8 cellular contexts compared by ENCODE assay signal in the genomic region with DNA sequence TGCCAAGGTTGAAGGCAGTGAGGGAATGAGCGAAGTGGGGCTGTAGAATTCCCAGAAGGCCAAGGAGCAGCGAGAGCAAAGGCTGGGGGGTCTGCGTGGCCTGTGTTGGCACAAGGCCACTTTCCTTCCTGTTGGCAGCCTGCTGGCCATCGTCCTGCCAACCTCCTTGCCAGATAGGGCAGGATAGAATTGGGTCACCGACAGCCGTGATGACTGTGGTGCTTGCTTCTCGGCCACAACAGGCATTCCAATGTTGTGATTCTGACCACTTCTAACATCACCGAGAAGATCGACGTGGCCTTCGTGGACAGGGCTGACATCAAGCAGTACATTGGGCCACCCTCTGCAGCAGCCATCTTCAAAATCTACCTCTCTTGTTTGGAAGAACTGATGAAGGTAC. TPM values are rescaled to one million over a fixed set of nuclear protein-coding genes. Genes with fewer than 3 reads are reported as not detected.
DNase-seq lines count a peak whose midpoint lies in the region; ATAC-seq, FAIRE-seq and TF ChIP-seq lines count a peak whose summit lies in the region.

No MANE protein-coding gene starts in this region.

- DNase-seq in H4 (ENCODE audit: low spot score): peak; percentile 96
- peak; percentile 82 for DNase-seq in RKO (ENCODE audit: low spot score)
- DNase-seq in choroid plexus epithelial cell (ENCODE audit: low read depth): peak; percentile 52
- peak; percentile 95 for DNase-seq in osteoblast (ENCODE audit: insufficient read length, low spot score, missing footprints)
- DNase-seq in 8988T: no peak
- DNase-seq in NCI-H2196 (lab: John Stamatoyannopoulos, UW; ENCODE audit: unreplicated experiment): no peak
- no peak for DNase-seq in pancreas
- DNase-seq in activated CD8-positive, alpha-beta memory T cell treated with anti-CD3 and anti-CD28 coated beads, Interleukin-2, amount 50 U/mL, for 48 hours: no peak

- H3K79me2 ChIP-seq in osteoblast (ENCODE audit: insufficient read depth, low read length): no peaks in the 10 kb centered on the region

- intact Hi-C loops in pancreas (cut with DNase I): no loop called here

- H3K27ac ChIP-seq in osteoblast (ENCODE audit: low read depth, low read length) (peak overlapping the region; percentile 99), pancreas (no peak overlapping the region)

- H2AFZ ChIP-seq in osteoblast (ENCODE audit: low read length): no peak overlapping the region

- no peak for FAIRE-seq in pancreas (lab: Jason Lieb, UNC)

- peaks cover 11% of the 10 kb centered on the region for H3K4me1 ChIP-seq in osteoblast (ENCODE audit: insufficient read depth, low read length)
- H3K4me1 ChIP-seq in pancreas: peaks cover 2 to 6% (median 3%) of the 10 kb centered on the region in 3 donors

- H3K36me3 ChIP-seq in osteoblast (ENCODE audit: insufficient read depth, low read length) (peaks cover 19% of the 10 kb centered on the region), pancreas (no peaks in the 10 kb centered on the region)

- H3K27me3 ChIP-seq in osteoblast (ENCODE audit: insufficient read depth, low read length): no peaks in the 10 kb centered on the region
- no peaks in the 10 kb centered on the region for H3K27me3 ChIP-seq in pancreas

- 81 to 83% methylated on average over 11 of the region's 11 CpGs for WGBS in pancreas, 2 donors

- ATAC-seq in pancreas: no peak

- TF ChIP-seq CTCF in choroid plexus epithelial cell (conservative IDR thresholded peaks at IDR 0.05; ENCODE audit: low read depth, low read length) (no peak), osteoblast (IDR thresholded peaks at IDR 0.05; ENCODE audit: extremely low read depth, low read depth, low read length) (no peak), pancreas (IDR thresholded peaks at IDR 0.05) (no peak)

- no peaks in the 10 kb centered on the region for H4K20me1 ChIP-seq in osteoblast (ENCODE audit: insufficient read depth, low read length)

- H3K9me3 ChIP-seq in osteoblast (ENCODE audit: low read depth, low read length) (no peaks in the 10 kb centered on the region), pancreas (no peaks in the 10 kb centered on the region)

- H3K4me2 ChIP-seq in osteoblast (ENCODE audit: insufficient read depth, low read length): peak overlapping the region; percentile 64

- H3K4me3 ChIP-seq in choroid plexus epithelial cell (ENCODE audit: low read depth, low read length) (no peak overlapping the region), osteoblast (ENCODE audit: insufficient read depth, low read length) (no peak overlapping the region), pancreas (no peak overlapping the region)

RNA-seq across cellular contexts. Expression of gene TRIP13, which starts 18.9 kb away (rescaled TPM):
- 52.1 and 54.2 TPM in 2 replicates for total RNA-seq in H4 (2014; rRNA removed; shearing (Covaris generic))
- 3.8 and 4.0 TPM in 2 replicates for total RNA-seq in osteoblast
- 1 to 10 TPM in 1 of 6 donors, under 1 TPM in 4, not detected in 1; 0.31 to 1.2 (median 0.81) TPM for total RNA-seq in pancreas
- under 1 TPM; 0.38 to 0.45 TPM for polyA plus RNA-seq in pancreas

RNA-seq across cellular contexts. Expression of gene BRD9, which starts 19.0 kb away (rescaled TPM):
- total RNA-seq in H4 (2014; rRNA removed; shearing (Covaris generic)): 16.7 and 17.4 TPM in 2 replicates
- total RNA-seq in osteoblast: 29.8 and 35.8 TPM in 2 replicates
- 10 to 100 TPM; 11.3 to 21.7 (median 16.8) TPM for total RNA-seq in pancreas
- 10 to 100 TPM; 29.1 to 38.5 TPM for polyA plus RNA-seq in pancreas

Comparison
In these comparisons a context has a peak if more than half of its experiments do, and no peak if none do; other contexts are left out.
1. DNase-seq: peak in H4 (single experiment), RKO (single experiment), choroid plexus epithelial cell (single experiment) and osteoblast (single experiment); none in 8988T (single experiment), NCI-H2196 (single experiment), pancreas (0 of 6) and activated CD8-positive, alpha-beta memory T cell treated with anti-CD3 and anti-CD28 coated beads, Interleukin-2, amount 50 U/mL, for 48 hours (single experiment).
2. RNA of gene TRIP13, which starts 18.9 kb away (total RNA-seq): 52.1 to 54.2 TPM in H4; 3.8 to 4.0 TPM in osteoblast and 0.31 to 1.2 TPM in pancreas; every median in the first group is over 10 times any median in the second.